Comparison of ENCODE assay signal across 11 cellular contexts in the genomic region with DNA sequence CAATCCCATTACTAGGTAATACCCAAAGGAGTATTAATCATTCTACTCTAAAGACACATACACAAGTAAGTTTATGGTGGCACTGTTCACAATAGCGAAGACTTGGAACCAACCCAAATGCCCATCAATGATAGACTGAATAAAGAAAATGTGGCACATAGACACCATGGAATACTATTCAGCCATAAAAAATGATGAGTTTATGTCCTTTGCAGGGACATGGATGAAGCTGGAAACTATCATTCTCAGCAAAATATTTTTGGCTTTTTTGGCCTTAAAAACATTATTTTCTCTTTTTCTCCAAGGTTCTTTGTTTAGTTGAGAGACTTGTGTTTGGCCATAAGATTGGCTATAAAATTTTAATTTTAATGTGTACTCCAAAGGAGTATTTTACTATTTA. TPM values are rescaled to one million over a fixed set of nuclear protein-coding genes. Genes with fewer than 3 reads are reported as not detected.
"Had no signal": no experiment of that assay in that cellular context is flagged by ENCODE, and none has a peak within 500 bp of the region (broad histone marks: within the 10 kb centered on the region; RNA-seq: fewer than 3 reads in every experiment).

No MANE protein-coding gene starts in this region.

RNA-seq across cellular contexts. Expression of gene RHAG, which starts 27.4 kb away (rescaled TPM):
- total RNA-seq: subcutaneous adipose tissue, testis, thoracic aorta, thyroid gland, upper lobe of right lung, ureter had no signal

RNA-seq across cellular contexts. Expression of gene CRISP2, which starts 49.3 kb away (rescaled TPM):
- total RNA-seq: subcutaneous adipose tissue, thoracic aorta, tibial nerve, transverse colon, upper lobe of right lung, urinary bladder, uterus, vagina had no signal
- polyA plus RNA-seq: urinary bladder had no signal
